37 cellular contexts compared by ENCODE assay signal in genomic region chr22:48050836-48051235, GRCh38.
"Had no signal": no experiment of that assay in that cellular context is flagged by ENCODE, and none has a peak within 500 bp of the region (broad histone marks: within the 10 kb centered on the region; RNA-seq: fewer than 3 reads in every experiment).

No MANE protein-coding gene starts in this region.

- H3K36me3 Mint-ChIP-seq: activated CD8-positive, alpha-beta memory T cell treated with anti-CD3 and anti-CD28 coated beads, Interleukin-2, amount 10 ng/mL, durations not matched to agents 7 days and 5 days; activated naive CD4-positive, alpha-beta T cell treated with anti-CD3 and anti-CD28 coated beads, Interleukin-2, amount 10 ng/mL, durations not matched to agents 7 days and 5 days; activated naive CD4-positive, alpha-beta T cell treated with anti-CD3 and anti-CD28 coated beads, Interleukin-2, amount 50 U/mL, for 24 hours; activated naive CD8-positive, alpha-beta T cell; activated naive CD8-positive, alpha-beta T cell treated with anti-CD3 and anti-CD28 coated beads, Interleukin-2, amount 10 ng/mL, durations not matched to agents 7 days and 5 days; brain had no signal

- H3K27me3 Mint-ChIP-seq: activated CD4-positive, alpha-beta memory T cell treated with anti-CD3 and anti-CD28 coated beads, Interleukin-2, amount 10 ng/mL, durations not matched to agents 7 days and 5 days; activated naive CD4-positive, alpha-beta T cell treated with anti-CD3 and anti-CD28 coated beads, Interleukin-2, amount 50 U/mL, for 24 hours; activated naive CD8-positive, alpha-beta T cell; brain; central memory CD8-positive, alpha-beta T cell had no signal

- H3K4me1 ChIP-seq: ascending aorta had no signal

- H3K4me3 ChIP-seq: ascending aorta, cardiac muscle cell had no signal

- H3K27ac Mint-ChIP-seq: activated CD4-positive, alpha-beta memory T cell treated with anti-CD3 and anti-CD28 coated beads, Interleukin-2, amount 10 ng/mL, durations not matched to agents 7 days and 5 days; activated CD4-positive, alpha-beta T cell treated with anti-CD3 and anti-CD28 coated beads for 36 hours; activated CD4-positive, alpha-beta T cell treated with anti-CD3 and anti-CD28 coated beads, Interleukin-2, amount 10 ng/mL, durations not matched to agents 7 days and 5 days; activated CD8-positive, alpha-beta memory T cell treated with anti-CD3 and anti-CD28 coated beads, Interleukin-2, amount 10 ng/mL, durations not matched to agents 7 days and 5 days; activated CD8-positive, alpha-beta T cell treated with anti-CD3 and anti-CD28 coated beads, Interleukin-2, amount 10 ng/mL, durations not matched to agents 7 days and 5 days; activated naive CD4-positive, alpha-beta T cell treated with anti-CD3 and anti-CD28 coated beads, Interleukin-2, amount 10 ng/mL, durations not matched to agents 7 days and 5 days; activated naive CD4-positive, alpha-beta T cell treated with anti-CD3 and anti-CD28 coated beads, Interleukin-2, amount 50 U/mL, for 24 hours; activated naive CD8-positive, alpha-beta T cell; activated naive CD8-positive, alpha-beta T cell treated with anti-CD3 and anti-CD28 coated beads, Interleukin-2, amount 10 ng/mL, durations not matched to agents 7 days and 5 days; activated naive CD8-positive, alpha-beta T cell treated with anti-CD3 and anti-CD28 coated beads, Interleukin-2, amount 50 U/mL, for 24 hours; activated T-cell treated with anti-CD3 and anti-CD28 coated beads, Interleukin-2, amount 50 U/mL, for 24 hours; activated T-helper 2 cell treated with anti-CD3 and anti-CD28 coated beads, Interferon-gamma antibody, Interleukin-2, Interleukin-4, amounts not matched to agents 10 μg/mL and 5 μg/mL and 100 μg/mL, durations not matched to agents 14 hours and 24 hours and 36 hours; brain; T-helper 1 cell treated with Interleukin-12 subunit alpha and Interleukin-12 subunit beta and Interleukin-4 antibody, amounts not matched to agents 30 μg/mL and 1 μg/mL, for 36 hours; T-helper 2 cell treated with Interferon-gamma antibody and Interleukin-4, amounts not matched to agents 5 μg/mL and 100 μg/mL, for 36 hours had no signal

- H3K4me3 Mint-ChIP-seq: activated CD4-positive, alpha-beta memory T cell treated with anti-CD3 and anti-CD28 coated beads, Interleukin-2, amount 10 ng/mL, durations not matched to agents 7 days and 5 days; activated CD4-positive, alpha-beta T cell treated with anti-CD3 and anti-CD28 coated beads for 36 hours; activated CD4-positive, alpha-beta T cell treated with anti-CD3 and anti-CD28 coated beads, Interleukin-2, amount 10 ng/mL, durations not matched to agents 7 days and 5 days; activated CD8-positive, alpha-beta memory T cell treated with anti-CD3 and anti-CD28 coated beads, Interleukin-2, amount 10 ng/mL, durations not matched to agents 7 days and 5 days; activated CD8-positive, alpha-beta T cell treated with anti-CD3 and anti-CD28 coated beads, Interleukin-2, amount 10 ng/mL, durations not matched to agents 7 days and 5 days; activated naive CD4-positive, alpha-beta T cell treated with anti-CD3 and anti-CD28 coated beads, Interleukin-2, amount 10 ng/mL, durations not matched to agents 7 days and 5 days; activated naive CD4-positive, alpha-beta T cell treated with anti-CD3 and anti-CD28 coated beads, Interleukin-2, amount 50 U/mL, for 24 hours; activated naive CD8-positive, alpha-beta T cell; activated naive CD8-positive, alpha-beta T cell treated with anti-CD3 and anti-CD28 coated beads, Interleukin-2, amount 10 ng/mL, durations not matched to agents 7 days and 5 days; activated naive CD8-positive, alpha-beta T cell treated with anti-CD3 and anti-CD28 coated beads, Interleukin-2, amount 50 U/mL, for 24 hours; activated T-cell treated with anti-CD3 and anti-CD28 coated beads, Interleukin-2, amount 50 U/mL, for 24 hours; brain; central memory CD8-positive, alpha-beta T cell; T-helper 1 cell treated with Interleukin-12 subunit alpha and Interleukin-12 subunit beta and Interleukin-4 antibody, amounts not matched to agents 30 μg/mL and 1 μg/mL, for 36 hours; T-helper 2 cell treated with Interferon-gamma antibody and Interleukin-4, amounts not matched to agents 5 μg/mL and 100 μg/mL, for 36 hours had no signal

- H3K4me1 Mint-ChIP-seq: activated CD4-positive, alpha-beta memory T cell treated with anti-CD3 and anti-CD28 coated beads, Interleukin-2, amount 10 ng/mL, durations not matched to agents 7 days and 5 days; activated CD4-positive, alpha-beta T cell treated with anti-CD3 and anti-CD28 coated beads for 36 hours; activated CD4-positive, alpha-beta T cell treated with anti-CD3 and anti-CD28 coated beads, Interleukin-2, amount 10 ng/mL, durations not matched to agents 7 days and 5 days; activated CD8-positive, alpha-beta memory T cell treated with anti-CD3 and anti-CD28 coated beads, Interleukin-2, amount 10 ng/mL, durations not matched to agents 7 days and 5 days; activated naive CD4-positive, alpha-beta T cell treated with anti-CD3 and anti-CD28 coated beads, Interleukin-2, amount 10 ng/mL, durations not matched to agents 7 days and 5 days; activated naive CD4-positive, alpha-beta T cell treated with anti-CD3 and anti-CD28 coated beads, Interleukin-2, amount 50 U/mL, for 24 hours; activated naive CD8-positive, alpha-beta T cell treated with anti-CD3 and anti-CD28 coated beads, Interleukin-2, amount 10 ng/mL, durations not matched to agents 7 days and 5 days; central memory CD8-positive, alpha-beta T cell had no signal

- H3K27ac ChIP-seq: ascending aorta, cardiac muscle cell, VCaP had no signal

- H3K36me3 ChIP-seq: ascending aorta, cardiac muscle cell had no signal

- H3K27me3 ChIP-seq: ascending aorta, cardiac muscle cell had no signal

- ATAC-seq: activated CD4-positive, alpha-beta T cell treated with anti-CD3 and anti-CD28 coated beads for 36 hours; activated CD4-positive, CD25-positive, alpha-beta regulatory T cell treated with anti-CD3 and anti-CD28 coated beads, Interleukin-2, amount 50 U/mL, for 24 hours; activated CD8-positive, alpha-beta memory T cell treated with anti-CD3 and anti-CD28 coated beads, Interleukin-2, amount 10 ng/mL, durations not matched to agents 7 days and 5 days; activated CD8-positive, alpha-beta T cell treated with anti-CD3 and anti-CD28 coated beads, Interleukin-2, amount 10 ng/mL, durations not matched to agents 7 days and 5 days; activated naive CD8-positive, alpha-beta T cell treated with anti-CD3 and anti-CD28 coated beads, Interleukin-2, amount 50 U/mL, for 24 hours had no signal

- H3K9me3 ChIP-seq: ascending aorta had no signal

- H3K9me3 Mint-ChIP-seq: activated CD4-positive, alpha-beta memory T cell treated with anti-CD3 and anti-CD28 coated beads, Interleukin-2, amount 10 ng/mL, durations not matched to agents 7 days and 5 days; activated CD4-positive, alpha-beta T cell treated with anti-CD3 and anti-CD28 coated beads, Interleukin-2, amount 10 ng/mL, durations not matched to agents 7 days and 5 days; activated naive CD4-positive, alpha-beta T cell treated with anti-CD3 and anti-CD28 coated beads, Interleukin-2, amount 10 ng/mL, durations not matched to agents 7 days and 5 days; activated naive CD4-positive, alpha-beta T cell treated with anti-CD3 and anti-CD28 coated beads, Interleukin-2, amount 50 U/mL, for 24 hours; activated naive CD8-positive, alpha-beta T cell treated with anti-CD3 and anti-CD28 coated beads, Interleukin-2, amount 10 ng/mL, durations not matched to agents 7 days and 5 days; activated naive CD8-positive, alpha-beta T cell treated with anti-CD3 and anti-CD28 coated beads, Interleukin-2, amount 50 U/mL, for 24 hours; activated T-cell treated with anti-CD3 and anti-CD28 coated beads, Interleukin-2, amount 50 U/mL, for 24 hours; activated T-helper 2 cell treated with anti-CD3 and anti-CD28 coated beads, Interferon-gamma antibody, Interleukin-2, Interleukin-4, amounts not matched to agents 10 μg/mL and 5 μg/mL and 100 μg/mL, durations not matched to agents 14 hours and 24 hours and 36 hours; brain; central memory CD8-positive, alpha-beta T cell; T-helper 1 cell treated with Interleukin-12 subunit alpha and Interleukin-12 subunit beta and Interleukin-4 antibody, amounts not matched to agents 30 μg/mL and 1 μg/mL, for 36 hours; T-helper 2 cell treated with Interferon-gamma antibody and Interleukin-4, amounts not matched to agents 5 μg/mL and 100 μg/mL, for 36 hours had no signal

- DNase-seq: activated CD4-positive, alpha-beta memory T cell treated with anti-CD3 and anti-CD28 coated beads, Interleukin-2, amount 10 ng/mL, durations not matched to agents 7 days and 5 days; activated CD4-positive, alpha-beta T cell treated with anti-CD3 and anti-CD28 coated beads for 1 hour; activated CD4-positive, alpha-beta T cell treated with anti-CD3 and anti-CD28 coated beads for 36 hours; activated CD4-positive, alpha-beta T cell treated with anti-CD3 and anti-CD28 coated beads for 48 hours; activated CD4-positive, alpha-beta T cell treated with anti-CD3 and anti-CD28 coated beads, Interleukin-2, amount 10 ng/mL, durations not matched to agents 7 days and 5 days; activated CD4-positive, alpha-beta T cell treated with anti-CD3 and anti-CD28 coated beads, Interleukin-2, amount 50 U/mL, for 48 hours; activated CD4-positive, CD25-positive, alpha-beta regulatory T cell; activated CD8-positive, alpha-beta memory T cell treated with anti-CD3 and anti-CD28 coated beads for 24 hours; activated CD8-positive, alpha-beta memory T cell treated with anti-CD3 and anti-CD28 coated beads, Interleukin-2, amount 10 ng/mL, durations not matched to agents 7 days and 5 days; activated CD8-positive, alpha-beta memory T cell treated with anti-CD3 and anti-CD28 coated beads, Interleukin-2, amount 50 U/mL, for 48 hours; activated CD8-positive, alpha-beta T cell treated with anti-CD3 and anti-CD28 coated beads, Interleukin-2, amount 10 ng/mL, durations not matched to agents 7 days and 5 days; activated effector memory CD4-positive, alpha-beta T cell treated with Interleukin-2 at 50 U/mL for 16 hours; activated gamma-delta T cell; activated naive CD4-positive, alpha-beta T cell treated with anti-CD3 and anti-CD28 coated beads, Interleukin-2, amount 10 ng/mL, durations not matched to agents 7 days and 5 days; activated naive CD4-positive, alpha-beta T cell treated with Interleukin-2 at 50 U/mL for 16 hours; activated naive CD8-positive, alpha-beta T cell treated with anti-CD3 and anti-CD28 coated beads, Interleukin-2, amount 10 ng/mL, durations not matched to agents 7 days and 5 days; activated naive CD8-positive, alpha-beta T cell treated with anti-CD3 and anti-CD28 coated beads, Interleukin-2, amount 50 U/mL, for 24 hours; activated T-cell treated with anti-CD3 and anti-CD28 coated beads, Interleukin-2, amount 50 U/mL, for 24 hours; activated T-cell treated with anti-CD3 and anti-CD28 coated beads, Interleukin-2, amount 50 U/mL, for 48 hours; amygdala; anterior cingulate cortex; caudate nucleus; cerebellar nuclear complex; T-helper 1 cell; T-helper 2 cell; T-helper 9 cell had no signal
